In genomic region chrX:39492495-39493162, GRCh38 we compare ENCODE assay signal across 10 cellular contexts.
DNase-seq lines count a peak whose midpoint lies in the region; ATAC-seq and TF ChIP-seq lines count a peak whose summit lies in the region.
"Had no signal": no experiment of that assay in that cellular context is flagged by ENCODE, and none has a peak within 500 bp of the region (broad histone marks: within the 10 kb centered on the region; RNA-seq: fewer than 3 reads in every experiment).

No MANE protein-coding gene starts in this region.

- no peaks in the 10 kb centered on the region for H3K79me2 ChIP-seq in MM.1S (ENCODE audit: low read length)

- no peaks in the 10 kb centered on the region for H3K27me3 ChIP-seq in MM.1S (replicated peaks; ENCODE audit: insufficient read depth, low read length)
- H3K27me3 ChIP-seq: tibial artery had no signal

- ATAC-seq in stimulated activated naive CD8-positive, alpha-beta T cell treated with anti-CD3 and anti-CD28 coated beads, Interleukin-15, Interleukin-2, amounts not matched to agents 100 U/mL and 50 U/mL, for 24 hours, result no peak

- H4K20me1 ChIP-seq in MM.1S (ENCODE audit: insufficient read depth, low read length), result no peaks in the 10 kb centered on the region

- no peaks in the 10 kb centered on the region for H3K36me3 ChIP-seq in MM.1S (replicated peaks; ENCODE audit: insufficient read depth, low read length)
- H3K36me3 ChIP-seq: tibial artery had no signal

- in situ Hi-C loops in KBM-7 (cut with MboI; ENCODE audit: low pct_unique_long_range_greater_than_20kb, low sequenced_read_pairs), result no loop called here

- no peak overlapping the region for H3K4me3 ChIP-seq in MM.1S (ENCODE audit: low read length)
- H3K4me3 ChIP-seq: dorsolateral prefrontal cortex, tibial artery had no signal

- H3K9ac ChIP-seq in MM.1S (ENCODE audit: low read length), result no peak overlapping the region

- H3K4me2 ChIP-seq in MM.1S (ENCODE audit: low read depth, low read length), result no peak overlapping the region

- DNase-seq in stimulated activated naive CD8-positive, alpha-beta T cell treated with anti-CD3 and anti-CD28 coated beads, Interleukin-15, Interleukin-2, amounts not matched to agents 100 U/mL and 50 U/mL, for 24 hours, result no peak
- DNase-seq in KBM-7, result peak; percentile 82
- DNase-seq in cerebellum (ENCODE audit: low spot score), result peak; percentile 55
- no peak for DNase-seq in NCI-H187 treated with DMSO at 0.1 percent for 48 hours (lab: John Stamatoyannopoulos, UW)
- no peak for DNase-seq in NAMALWA (ENCODE audit: low spot score)
- DNase-seq in GM19240 (ENCODE audit: insufficient read length, low spot score), result no peak
- no peak for DNase-seq in MM.1S
- DNase-seq: tibial artery had no signal

- H3K36me3 Mint-ChIP-seq in stimulated activated naive CD8-positive, alpha-beta T cell treated with anti-CD3 and anti-CD28 coated beads, Interleukin-15, Interleukin-2, amounts not matched to agents 100 ng/mL and 50 ng/mL, for 24 hours (ENCODE audit: low read depth), result no peaks in the 10 kb centered on the region

- TF ChIP-seq CTCF in MM.1S (IDR thresholded peaks at IDR 0.05; ENCODE audit: low read length), result no peak

- no peak overlapping the region for H2AFZ ChIP-seq in MM.1S (ENCODE audit: low read length)

- no peak overlapping the region for H3K4me3 Mint-ChIP-seq in stimulated activated naive CD8-positive, alpha-beta T cell treated with anti-CD3 and anti-CD28 coated beads, Interleukin-15, Interleukin-2, amounts not matched to agents 100 ng/mL and 50 ng/mL, for 24 hours

- H3K27me3 Mint-ChIP-seq in stimulated activated naive CD8-positive, alpha-beta T cell treated with anti-CD3 and anti-CD28 coated beads, Interleukin-15, Interleukin-2, amounts not matched to agents 100 ng/mL and 50 ng/mL, for 24 hours, result no peaks in the 10 kb centered on the region

- peaks cover 48% of the 10 kb centered on the region for H3K4me1 Mint-ChIP-seq in stimulated activated naive CD8-positive, alpha-beta T cell treated with anti-CD3 and anti-CD28 coated beads, Interleukin-15, Interleukin-2, amounts not matched to agents 100 ng/mL and 50 ng/mL, for 24 hours (ENCODE audit: low read depth)

- no peaks in the 10 kb centered on the region for H3K9me3 ChIP-seq in MM.1S (replicated peaks; ENCODE audit: insufficient read depth, low read length)
- H3K9me3 ChIP-seq: tibial artery had no signal

- no peaks in the 10 kb centered on the region for H3F3A ChIP-seq in MM.1S (ENCODE audit: insufficient read depth, low read length)

- 0 out of 2 replicates have a peak, but pooled peaks cover 8% of the 10 kb centered on the region for H3K4me1 ChIP-seq in MM.1S (ENCODE audit: low read length)
- H3K4me1 ChIP-seq: tibial artery had no signal

- peak overlapping the region; percentile 89 for H3K27ac Mint-ChIP-seq in stimulated activated naive CD8-positive, alpha-beta T cell treated with anti-CD3 and anti-CD28 coated beads, Interleukin-15, Interleukin-2, amounts not matched to agents 100 ng/mL and 50 ng/mL, for 24 hours

- H3K9me2 ChIP-seq in MM.1S (replicated peaks; ENCODE audit: insufficient read depth, low read length), result no peaks in the 10 kb centered on the region

- H3K27ac ChIP-seq in MM.1S (ENCODE audit: low read length), result no peak overlapping the region
- H3K27ac ChIP-seq: dorsolateral prefrontal cortex, tibial artery had no signal

- H3K9me3 Mint-ChIP-seq in stimulated activated naive CD8-positive, alpha-beta T cell treated with anti-CD3 and anti-CD28 coated beads, Interleukin-15, Interleukin-2, amounts not matched to agents 100 ng/mL and 50 ng/mL, for 24 hours, result no peaks in the 10 kb centered on the region

Comparison
In these comparisons a context has a peak if more than half of its experiments do, and no peak if none do; other contexts are left out.
1. DNase-seq: peak in KBM-7 (single experiment) and cerebellum (single experiment); none in stimulated activated naive CD8-positive, alpha-beta T cell treated with anti-CD3 and anti-CD28 coated beads, Interleukin-15, Interleukin-2, amounts not matched to agents 100 U/mL and 50 U/mL, for 24 hours (single experiment), NCI-H187 treated with DMSO at 0.1 percent for 48 hours (single experiment), NAMALWA (single experiment), GM19240 (single experiment) and MM.1S (single experiment).